ENCODE assay signal across 11 cellular contexts in genomic region chr5:109192027-109192426, GRCh38.
"Had no signal": no experiment of that assay in that cellular context is flagged by ENCODE, and none has a peak within 500 bp of the region (broad histone marks: within the 10 kb centered on the region; RNA-seq: fewer than 3 reads in every experiment).

No MANE protein-coding gene starts in this region.

- H3K27ac ChIP-seq: ascending aorta, vagina had no signal

- H3K27me3 ChIP-seq: ascending aorta, vagina had no signal

- ATAC-seq: stimulated activated naive CD8-positive, alpha-beta T cell treated with anti-CD3 and anti-CD28 coated beads, Interleukin-15, Interleukin-2, amounts not matched to agents 100 U/mL and 50 U/mL, for 24 hours had no signal

- H3K9me3 ChIP-seq: ascending aorta, vagina had no signal

- H3K36me3 ChIP-seq: vagina had no signal

- DNase-seq: activated gamma-delta T cell; cerebellar nuclear complex; effector CD8-positive, alpha-beta T cell; islet precursor cell; stimulated activated naive CD8-positive, alpha-beta T cell treated with anti-CD3 and anti-CD28 coated beads, Interleukin-15, Interleukin-2, amounts not matched to agents 100 U/mL and 50 U/mL, for 24 hours; T-helper 9 cell; trophoblast cell had no signal

- H3K4me1 ChIP-seq: ascending aorta had no signal

- H3K4me3 ChIP-seq: ascending aorta, lung, skin epidermis, vagina had no signal
